In the genomic region with DNA sequence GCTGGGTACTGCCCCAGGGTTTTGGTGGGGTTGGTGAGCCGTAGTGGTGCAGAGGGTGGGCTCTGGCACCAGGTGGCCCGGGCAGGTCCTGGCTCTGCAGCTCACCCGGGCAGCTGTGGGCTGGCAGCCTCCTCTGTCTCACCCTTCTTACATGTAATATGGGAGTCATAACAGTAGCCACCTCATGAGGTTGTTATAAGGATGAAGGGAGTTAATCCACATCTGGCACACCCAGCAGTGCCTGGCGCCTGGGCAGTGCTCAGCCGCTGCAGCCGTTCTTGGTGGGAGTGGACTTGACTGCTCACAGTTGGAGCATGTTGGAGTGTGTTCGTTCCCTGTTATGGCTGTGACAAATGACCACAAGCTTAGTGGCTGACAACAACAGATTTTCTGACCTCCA, we compare ENCODE assay signal across 21 cellular contexts. TPM values are rescaled to one million over a fixed set of nuclear protein-coding genes. Genes with fewer than 3 reads are reported as not detected.
A peak's percentile ranks its signal among the peaks of the same experiment; 100 is the strongest.
DNase-seq lines count a peak whose midpoint lies in the region; ATAC-seq and TF ChIP-seq lines count a peak whose summit lies in the region.
"Had no signal": no experiment of that assay in that cellular context is flagged by ENCODE, and none has a peak within 500 bp of the region (broad histone marks: within the 10 kb centered on the region; RNA-seq: fewer than 3 reads in every experiment).

No MANE protein-coding gene starts in this region.

- in situ Hi-C loops in gastrocnemius medialis (cut with MboI; ENCODE audit: low sequenced_read_pairs in 4 of 4), result no loop called here

- H3K27me3 Mint-ChIP-seq in HFFc6 (ENCODE audit: insufficient read depth), result no peaks in the 10 kb centered on the region
- H3K27me3 Mint-ChIP-seq: IgD-negative memory B cell had no signal

- H3K27me3 ChIP-seq in BLaER1 (no peaks in the 10 kb centered on the region), MG63 (no peaks in the 10 kb centered on the region), rectal smooth muscle tissue (ENCODE audit: control insufficient read depth, insufficient read depth, low read length) (no peaks in the 10 kb centered on the region), gastrocnemius medialis (no peaks in the 10 kb centered on the region)

- H3K36me3 Mint-ChIP-seq in HFFc6 (ENCODE audit: low read depth), result peaks cover 23% of the 10 kb centered on the region

- H3K9me3 ChIP-seq in BLaER1 (no peaks in the 10 kb centered on the region; the same call in 1 of the 2 replicates), MG63 (no peaks in the 10 kb centered on the region), gastrocnemius medialis (no peaks in the 10 kb centered on the region)

- H3K9me3 Mint-ChIP-seq in HFFc6, result 0 out of 2 replicates have a peak, but pooled peaks cover under 1% of the 10 kb centered on the region
- H3K9me3 Mint-ChIP-seq: IgD-negative memory B cell had no signal

- H3K27ac Mint-ChIP-seq in HFFc6, result no peak overlapping the region
- H3K27ac Mint-ChIP-seq: IgD-negative memory B cell had no signal

- DNase-seq in MG63, result peak; percentile 69
- no peak for DNase-seq in gastrocnemius medialis
- DNase-seq in NCI-H187 treated with DMSO at 0.1 percent for 48 hours (lab: John Stamatoyannopoulos, UW), result no peak
- no peak for DNase-seq in HFFc6
- DNase-seq: DMS79, NCI-H1417, NCI-H1694 treated with DMSO at 0.1 percent for 48 hours, NCI-H446, NCI-H526, Right ventricle myocardium superior had no signal

- peak; percentile 37 for ATAC-seq in esophagus mucosa
- ATAC-seq in gastrocnemius medialis, result no peak
- ATAC-seq in GM18861 (IDR thresholded peaks at IDR 0.05; ENCODE audit: unreplicated experiment), result no peak
- ATAC-seq: GM12878 had no signal

- H3K4me1 ChIP-seq in BLaER1, result peaks cover 34% of the 10 kb centered on the region
- H3K4me1 ChIP-seq in rectal smooth muscle tissue (ENCODE audit: control insufficient read depth, insufficient read depth, low read length), result peaks cover 55% of the 10 kb centered on the region
- H3K4me1 ChIP-seq in gastrocnemius medialis, result peaks cover 7 to 17% of the 10 kb centered on the region in 2 donors

- H3K4me2 ChIP-seq in BLaER1, result peak overlapping the region; percentile 60

- H3K4me1 Mint-ChIP-seq in HFFc6 (ENCODE audit: low read depth), result no peaks in the 10 kb centered on the region

- H3K36me3 ChIP-seq in BLaER1, result peaks cover 99% of the 10 kb centered on the region
- peaks cover 33% of the 10 kb centered on the region for H3K36me3 ChIP-seq in MG63
- peaks cover 28% of the 10 kb centered on the region for H3K36me3 ChIP-seq in rectal smooth muscle tissue (ENCODE audit: control insufficient read depth, insufficient read depth, low read length)
- peaks cover 0 to 68% of the 10 kb centered on the region in 2 donors for H3K36me3 ChIP-seq in gastrocnemius medialis

- TF ChIP-seq POLR2A in gastrocnemius medialis (IDR thresholded peaks at IDR 0.05), result no peak

- H4K20me1 ChIP-seq in BLaER1, result peaks cover 53% of the 10 kb centered on the region

- H3K4me3 ChIP-seq in BLaER1 (no peak overlapping the region), MG63 (no peak overlapping the region), rectal smooth muscle tissue (ENCODE audit: low read length) (no peak overlapping the region), gastrocnemius medialis (no peak overlapping the region)
- H3K4me3 ChIP-seq: GM12878 had no signal

- intact Hi-C loops in gastrocnemius medialis (cut with DNase I; ENCODE audit: low total_unique reads), result no loop called here

- no peak for TF ChIP-seq CTCF in gastrocnemius medialis (IDR thresholded peaks at IDR 0.05 in 4 of 5, conservative IDR thresholded peaks at IDR 0.05 in 1 of 5)
- TF ChIP-seq CTCF in HFFc6 (IDR thresholded peaks at IDR 0.05), result no peak

- no peak overlapping the region for H3K9ac ChIP-seq in BLaER1
- no peak overlapping the region for H3K9ac ChIP-seq in rectal smooth muscle tissue (ENCODE audit: low read length)

- no peak overlapping the region for H3K27ac ChIP-seq in BLaER1
- H3K27ac ChIP-seq in rectal smooth muscle tissue (ENCODE audit: low read depth, low read length), result peak overlapping the region; percentile 88
- no peak overlapping the region for H3K27ac ChIP-seq in gastrocnemius medialis

- H3K4me3 Mint-ChIP-seq in HFFc6, result no peak overlapping the region
- H3K4me3 Mint-ChIP-seq: IgD-negative memory B cell had no signal

RNA-seq across cellular contexts. Expression of gene IGHMBP2, which starts 28.7 kb away (rescaled TPM):
- total RNA-seq in MG63 (2014; rRNA removed; shearing (Covaris generic); ENCODE audit: low replicate concordance), result 7.8 and 15.6 TPM in 2 replicates
- total RNA-seq in esophagus mucosa (12.6 TPM), gastrocnemius medialis (10 to 100 TPM; 15.5 to 22.3 (median 18.1) TPM)
- 10 to 100 TPM; 11.9 to 15.4 (median 14.1) TPM for total RNA-seq in HFFc6 (2021; fragmentation: NEBNext Ultra II Directional; extraction: Animal tissue kit (Norgen Biotek cat#: 25700))

RNA-seq across cellular contexts. Expression of gene MRPL21, which starts 28.7 kb away (rescaled TPM):
- total RNA-seq in MG63 (2014; rRNA removed; shearing (Covaris generic); ENCODE audit: low replicate concordance), result 83.1 and 138 TPM in 2 replicates
- total RNA-seq in esophagus mucosa (62.7 TPM), gastrocnemius medialis (10 to 100 TPM; 61.0 to 75.5 (median 64.6) TPM)
- total RNA-seq in HFFc6 (2021; fragmentation: NEBNext Ultra II Directional; extraction: Animal tissue kit (Norgen Biotek cat#: 25700)), result 10 to 100 TPM; 60.8 to 69.9 (median 63.9) TPM

RNA-seq across cellular contexts. Expression of gene MRGPRD, which starts 48.4 kb away (rescaled TPM):
- not detected in 2 replicates for total RNA-seq in MG63 (2014; rRNA removed; shearing (Covaris generic); ENCODE audit: low replicate concordance)
- total RNA-seq in esophagus mucosa (not detected), gastrocnemius medialis (not detected)
- not detected for total RNA-seq in HFFc6 (2021; fragmentation: NEBNext Ultra II Directional; extraction: Animal tissue kit (Norgen Biotek cat#: 25700))
- total RNA-seq: A172, GM12878, H1, M059J, OCI-LY7, Right ventricle myocardium superior, SK-MEL-5 had no signal
